ENCODE assay signal across 19 cellular contexts in the genomic region with DNA sequence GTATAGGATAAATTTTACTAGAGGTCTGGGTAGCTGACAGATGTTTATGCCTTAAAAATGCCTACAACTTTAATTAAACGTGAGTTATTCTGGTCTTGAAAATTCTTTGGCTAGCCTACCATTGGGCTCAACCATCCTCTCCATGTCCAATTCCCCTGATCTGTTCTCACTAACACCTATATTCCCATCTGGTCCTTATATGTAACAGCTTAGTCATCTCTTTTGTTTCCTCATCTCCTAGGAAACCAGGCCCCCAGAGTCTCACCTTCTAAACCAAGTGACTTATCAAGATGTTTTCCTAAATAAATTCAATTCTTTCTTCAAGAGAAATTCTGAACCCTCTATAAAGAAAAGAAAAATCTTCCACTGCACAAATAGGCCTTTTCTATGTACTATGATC.
"Had no signal": no experiment of that assay in that cellular context is flagged by ENCODE, and none has a peak within 500 bp of the region (broad histone marks: within the 10 kb centered on the region; RNA-seq: fewer than 3 reads in every experiment).

No MANE protein-coding gene starts in this region.

- FAIRE-seq: endometrium, urothelium cell line had no signal

- DNase-seq: effector memory CD4-positive, alpha-beta T cell; foreskin melanocyte; heart left ventricle; hippocampal formation; mesendoderm; naive B cell; nephron progenitor cell; psoas muscle; retina; right lobe of liver; stimulated activated CD4-positive, alpha-beta T cell treated with anti-CD3 and anti-CD28 coated beads, Interleukin-4, amount 100 ng/mL, for 1 hour; stimulated activated CD8-positive, alpha-beta memory T cell treated with anti-CD3 and anti-CD28 coated beads, Interleukin-4, amount 100 ng/mL, for 48 hours; stimulated activated naive CD8-positive, alpha-beta T cell treated with anti-CD3 and anti-CD28 coated beads, Interleukin-15, Interleukin-2, amounts not matched to agents 100 U/mL and 50 U/mL, for 24 hours; thyroid gland had no signal

- ATAC-seq: psoas muscle; right lobe of liver; stimulated activated effector memory CD8-positive, alpha-beta T cell treated with anti-CD3 and anti-CD28 coated beads, Interleukin-12 subunit alpha, Interleukin-12 subunit beta, amount 100 ng/mL, for 72 hours; stimulated activated naive CD8-positive, alpha-beta T cell treated with anti-CD3 and anti-CD28 coated beads, Interleukin-15, Interleukin-2, amounts not matched to agents 100 U/mL and 50 U/mL, for 24 hours had no signal

- H3K27ac ChIP-seq: heart left ventricle, neutrophil, psoas muscle, right lobe of liver, suprapubic skin, thyroid gland had no signal

- H3K36me3 ChIP-seq: heart left ventricle, neutrophil, right lobe of liver, suprapubic skin, thyroid gland had no signal

- H3K4me1 ChIP-seq: psoas muscle, right lobe of liver, thyroid gland had no signal

- H3K27me3 ChIP-seq: heart left ventricle, neutrophil, right lobe of liver, suprapubic skin, thyroid gland had no signal

- H3K4me3 ChIP-seq: heart left ventricle, psoas muscle, right lobe of liver, suprapubic skin, thyroid gland had no signal
